15 cellular contexts compared by ENCODE assay signal in the genomic region with DNA sequence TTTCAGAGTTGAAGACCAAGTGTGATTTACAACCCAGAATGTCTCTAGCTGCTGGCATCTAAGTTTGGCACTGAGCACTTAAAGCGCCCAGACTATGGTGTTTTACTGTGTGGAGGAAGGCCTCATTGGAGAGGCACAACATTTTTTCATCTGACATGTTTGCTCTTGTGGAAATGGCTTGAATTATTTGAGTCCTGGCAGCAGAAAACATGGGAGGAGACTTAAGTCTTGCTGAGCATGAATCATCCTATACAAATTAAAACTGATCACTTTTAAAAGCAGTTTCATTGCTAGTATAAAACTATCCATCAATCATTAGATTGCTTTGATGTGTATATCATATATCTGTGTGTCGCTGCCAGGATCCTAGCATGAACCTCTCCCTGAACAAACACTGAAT.
A peak's percentile ranks its signal among the peaks of the same experiment; 100 is the strongest.
DNase-seq lines count a peak whose midpoint lies in the region; ATAC-seq, FAIRE-seq and TF ChIP-seq lines count a peak whose summit lies in the region.
"Had no signal": no experiment of that assay in that cellular context is flagged by ENCODE, and none has a peak within 500 bp of the region (broad histone marks: within the 10 kb centered on the region; RNA-seq: fewer than 3 reads in every experiment).

No MANE protein-coding gene starts in this region.

- peaks cover 2% of the 10 kb centered on the region for H3K9me1 ChIP-seq in keratinocyte (ENCODE audit: control insufficient read depth, extremely low read depth, insufficient read depth, low read length)

- H2AFZ ChIP-seq in keratinocyte (ENCODE audit: control insufficient read depth, low read length), result no peak overlapping the region
- H2AFZ ChIP-seq: parathyroid adenoma had no signal

- no peaks in the 10 kb centered on the region for H3K27me3 ChIP-seq in keratinocyte (ENCODE audit: control insufficient read depth, extremely low read depth, insufficient read depth, low read length)
- H3K27me3 ChIP-seq: body of pancreas, esophagus muscularis mucosa had no signal

- TF ChIP-seq CTCF in keratinocyte (optimal IDR thresholded peaks at IDR 0.05 in 1 of 3, IDR thresholded peaks at IDR 0.05 in 1 of 3, conservative IDR thresholded peaks at IDR 0.05 in 1 of 3; ENCODE audit: extremely low read depth in 1 of 3, insufficient read depth in 2 of 3, low read length in 3 of 3), result no peak

- no peaks in the 10 kb centered on the region for H4K20me1 ChIP-seq in keratinocyte (ENCODE audit: control insufficient read depth, extremely low read depth, insufficient read depth, low read length)

- H3K9me3 ChIP-seq in keratinocyte (ENCODE audit: control insufficient read depth, low read depth, low read length), result no peaks in the 10 kb centered on the region
- H3K9me3 ChIP-seq: body of pancreas, esophagus muscularis mucosa had no signal

- H3K27ac ChIP-seq in keratinocyte (ENCODE audit: control insufficient read depth, insufficient read depth, low read length), result peak overlapping the region; percentile 70
- H3K27ac ChIP-seq: body of pancreas, esophagus muscularis mucosa, parathyroid adenoma had no signal

- peak overlapping the region in 2 of 3 experiments; percentile 14 to 34 for H3K4me3 ChIP-seq in keratinocyte (ENCODE audit: control insufficient read depth in 2 of 3, extremely low read depth in 1 of 3, insufficient read depth in 2 of 3, low read depth in 1 of 3, low read length in 3 of 3)
- H3K4me3 ChIP-seq: body of pancreas, esophagus muscularis mucosa had no signal

- H3K36me3 ChIP-seq in keratinocyte (ENCODE audit: control insufficient read depth in 2 of 2, extremely low read depth in 1 of 2, insufficient read depth in 2 of 2, low read length in 2 of 2), result no peaks in the 10 kb centered on the region
- H3K36me3 ChIP-seq: esophagus muscularis mucosa had no signal

- peak overlapping the region; percentile 65 for H3K4me2 ChIP-seq in keratinocyte (ENCODE audit: control insufficient read depth, extremely low read depth, insufficient read depth, low read depth, low read length)

- DNase-seq in HT-29 (ENCODE audit: low spot score) (peak; percentile 68), astrocyte of the hippocampus (ENCODE audit: low read depth, low spot score) (peak; percentile 71), keratinocyte (ENCODE audit: low read depth, low spot score) (no peak)
- DNase-seq in stimulated activated CD4-positive, alpha-beta T cell treated with anti-CD3 and anti-CD28 coated beads, Interleukin-1b, Interleukin-23, amount 100 ng/mL, for 48 hours, result no peak
- DNase-seq in effector CD8-positive, alpha-beta T cell (lab: John Stamatoyannopoulos, UW), result no peak
- DNase-seq: activated T-cell treated with anti-CD3 and anti-CD28 coated beads for 4 hours, body of pancreas, C1 segment of cervical spinal cord, H9, T1000 had no signal

- H3K4me1 ChIP-seq in keratinocyte (ENCODE audit: control insufficient read depth, extremely low read depth, insufficient read depth, low read length), result peaks cover 46% of the 10 kb centered on the region
- H3K4me1 ChIP-seq: parathyroid adenoma had no signal

- ATAC-seq in GM21528 (IDR thresholded peaks at IDR 0.05; ENCODE audit: low FRiP score, unreplicated experiment) (no peak), GM18870 (IDR thresholded peaks at IDR 0.05; ENCODE audit: unreplicated experiment) (no peak)
- ATAC-seq: body of pancreas had no signal

- FAIRE-seq in A204.1 (lab: Jason Lieb, UNC) (peak; percentile 99), keratinocyte (lab: Jason Lieb, UNC) (peak; percentile 98)

- dilution Hi-C loops in keratinocyte (cut with MboI; ENCODE audit: extremely low pct_ligation_motif_present, low sequenced_read_pairs), result no loop called here

- peak overlapping the region; percentile 0 for H3K9ac ChIP-seq in keratinocyte (ENCODE audit: control insufficient read depth, extremely low read depth, insufficient read depth, low read length)
- H3K9ac ChIP-seq: parathyroid adenoma had no signal

- peaks cover 62% of the 10 kb centered on the region for H3K79me2 ChIP-seq in keratinocyte (ENCODE audit: control insufficient read depth, insufficient read depth, low read length)
- H3K79me2 ChIP-seq: parathyroid adenoma had no signal

Comparison
In these comparisons a context has a peak if more than half of its experiments do, and no peak if none do; other contexts are left out.
1. DNase-seq: peak in HT-29 (single experiment) and astrocyte of the hippocampus (single experiment); none in keratinocyte (single experiment), stimulated activated CD4-positive, alpha-beta T cell treated with anti-CD3 and anti-CD28 coated beads, Interleukin-1b, Interleukin-23, amount 100 ng/mL, for 48 hours (single experiment) and effector CD8-positive, alpha-beta T cell (single experiment).